In the genomic region with DNA sequence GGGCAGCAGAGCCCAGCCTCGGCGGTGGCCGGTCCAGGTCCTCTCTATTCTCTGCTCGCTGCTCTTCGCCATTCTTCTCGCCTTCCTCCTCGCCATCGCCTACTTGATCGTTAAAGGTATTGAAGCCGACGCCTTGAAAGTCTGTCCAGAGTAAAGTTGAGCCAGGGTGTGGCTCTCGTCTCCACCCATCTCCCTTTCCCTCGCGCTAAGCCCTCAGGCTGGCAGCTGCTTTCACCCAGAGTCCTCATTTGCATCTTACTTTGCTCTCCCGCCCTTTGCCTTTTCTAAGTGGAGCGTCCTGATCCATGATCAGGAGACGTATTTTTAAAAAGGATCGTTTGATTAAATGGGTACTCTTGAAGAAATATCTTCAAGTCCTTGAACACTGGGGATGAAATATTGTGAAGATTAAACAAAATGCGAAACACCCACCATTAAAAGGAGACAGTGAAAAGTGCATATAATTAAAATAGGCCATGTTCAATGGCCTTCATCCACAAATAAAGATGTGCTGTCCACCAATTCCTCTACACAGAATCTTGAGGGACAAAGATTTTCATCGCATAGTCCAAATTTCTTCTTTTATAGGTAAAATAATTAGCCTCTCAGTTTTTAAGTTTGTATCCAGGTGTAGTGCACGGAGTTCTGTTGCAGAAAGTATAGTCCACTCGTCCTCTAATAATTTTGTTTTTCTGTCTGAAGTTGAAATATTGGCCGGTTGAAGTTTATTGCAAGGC, we compare ENCODE assay signal across 1 cellular context.
TF ChIP-seq lines count a peak whose summit lies in the region.

No MANE protein-coding gene starts in this region.

TF ChIP-seq in K562, 482 proteins besides CTCF, POLR2A, EP300 and RAD21 (continues in another document):
- TF ChIP-seq, protein P1, sequence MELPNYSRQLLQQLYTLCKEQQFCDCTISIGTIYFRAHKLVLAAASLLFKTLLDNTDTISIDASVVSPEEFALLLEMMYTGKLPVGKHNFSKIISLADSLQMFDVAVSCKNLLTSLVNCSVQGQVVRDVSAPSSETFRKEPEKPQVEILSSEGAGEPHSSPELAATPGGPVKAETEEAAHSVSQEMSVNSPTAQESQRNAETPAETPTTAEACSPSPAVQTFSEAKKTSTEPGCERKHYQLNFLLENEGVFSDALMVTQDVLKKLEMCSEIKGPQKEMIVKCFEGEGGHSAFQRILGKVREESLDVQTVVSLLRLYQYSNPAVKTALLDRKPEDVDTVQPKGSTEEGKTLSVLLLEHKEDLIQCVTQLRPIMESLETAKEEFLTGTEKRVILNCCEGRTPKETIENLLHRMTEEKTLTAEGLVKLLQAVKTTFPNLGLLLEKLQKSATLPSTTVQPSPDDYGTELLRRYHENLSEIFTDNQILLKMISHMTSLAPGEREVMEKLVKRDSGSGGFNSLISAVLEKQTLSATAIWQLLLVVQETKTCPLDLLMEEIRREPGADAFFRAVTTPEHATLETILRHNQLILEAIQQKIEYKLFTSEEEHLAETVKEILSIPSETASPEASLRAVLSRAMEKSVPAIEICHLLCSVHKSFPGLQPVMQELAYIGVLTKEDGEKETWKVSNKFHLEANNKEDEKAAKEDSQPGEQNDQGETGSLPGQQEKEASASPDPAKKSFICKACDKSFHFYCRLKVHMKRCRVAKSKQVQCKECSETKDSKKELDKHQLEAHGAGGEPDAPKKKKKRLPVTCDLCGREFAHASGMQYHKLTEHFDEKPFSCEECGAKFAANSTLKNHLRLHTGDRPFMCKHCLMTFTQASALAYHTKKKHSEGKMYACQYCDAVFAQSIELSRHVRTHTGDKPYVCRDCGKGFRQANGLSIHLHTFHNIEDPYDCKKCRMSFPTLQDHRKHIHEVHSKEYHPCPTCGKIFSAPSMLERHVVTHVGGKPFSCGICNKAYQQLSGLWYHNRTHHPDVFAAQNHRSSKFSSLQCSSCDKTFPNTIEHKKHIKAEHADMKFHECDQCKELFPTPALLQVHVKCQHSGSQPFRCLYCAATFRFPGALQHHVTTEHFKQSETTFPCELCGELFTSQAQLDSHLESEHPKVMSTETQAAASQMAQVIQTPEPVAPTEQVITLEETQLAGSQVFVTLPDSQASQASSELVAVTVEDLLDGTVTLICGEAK (IDR thresholded peaks at IDR 0.05) = peak; percentile 23; the same call in 1 of the 2 replicates
- TF ChIP-seq, protein P1 (CRISPR knock-in tag; IDR thresholded peaks at IDR 0.05) = no peak
- no peak for TF ChIP-seq SRF (CRISPR knock-in tag; IDR thresholded peaks at IDR 0.05)
- 0 out of 2 replicates have a peak, but pooled peaks have one; percentile 57 for TF ChIP-seq DPF2 (IDR thresholded peaks at IDR 0.05)
- TF ChIP-seq PML (IDR thresholded peaks at IDR 0.05; ENCODE audit: low read length) = peak; percentile 53
- TF ChIP-seq, protein P2, sequence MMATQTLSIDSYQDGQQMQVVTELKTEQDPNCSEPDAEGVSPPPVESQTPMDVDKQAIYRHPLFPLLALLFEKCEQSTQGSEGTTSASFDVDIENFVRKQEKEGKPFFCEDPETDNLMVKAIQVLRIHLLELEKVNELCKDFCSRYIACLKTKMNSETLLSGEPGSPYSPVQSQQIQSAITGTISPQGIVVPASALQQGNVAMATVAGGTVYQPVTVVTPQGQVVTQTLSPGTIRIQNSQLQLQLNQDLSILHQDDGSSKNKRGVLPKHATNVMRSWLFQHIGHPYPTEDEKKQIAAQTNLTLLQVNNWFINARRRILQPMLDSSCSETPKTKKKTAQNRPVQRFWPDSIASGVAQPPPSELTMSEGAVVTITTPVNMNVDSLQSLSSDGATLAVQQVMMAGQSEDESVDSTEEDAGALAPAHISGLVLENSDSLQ (IDR thresholded peaks at IDR 0.05) = no peak
- peak; percentile 33 for TF ChIP-seq KDM5B (IDR thresholded peaks at IDR 0.05; ENCODE audit: insufficient replicate concordance, low read depth, low read length)
- TF ChIP-seq BRD9 (IDR thresholded peaks at IDR 0.05; ENCODE audit: low read depth, partially characterized antibody) = no peak
- TF ChIP-seq, protein P3, sequence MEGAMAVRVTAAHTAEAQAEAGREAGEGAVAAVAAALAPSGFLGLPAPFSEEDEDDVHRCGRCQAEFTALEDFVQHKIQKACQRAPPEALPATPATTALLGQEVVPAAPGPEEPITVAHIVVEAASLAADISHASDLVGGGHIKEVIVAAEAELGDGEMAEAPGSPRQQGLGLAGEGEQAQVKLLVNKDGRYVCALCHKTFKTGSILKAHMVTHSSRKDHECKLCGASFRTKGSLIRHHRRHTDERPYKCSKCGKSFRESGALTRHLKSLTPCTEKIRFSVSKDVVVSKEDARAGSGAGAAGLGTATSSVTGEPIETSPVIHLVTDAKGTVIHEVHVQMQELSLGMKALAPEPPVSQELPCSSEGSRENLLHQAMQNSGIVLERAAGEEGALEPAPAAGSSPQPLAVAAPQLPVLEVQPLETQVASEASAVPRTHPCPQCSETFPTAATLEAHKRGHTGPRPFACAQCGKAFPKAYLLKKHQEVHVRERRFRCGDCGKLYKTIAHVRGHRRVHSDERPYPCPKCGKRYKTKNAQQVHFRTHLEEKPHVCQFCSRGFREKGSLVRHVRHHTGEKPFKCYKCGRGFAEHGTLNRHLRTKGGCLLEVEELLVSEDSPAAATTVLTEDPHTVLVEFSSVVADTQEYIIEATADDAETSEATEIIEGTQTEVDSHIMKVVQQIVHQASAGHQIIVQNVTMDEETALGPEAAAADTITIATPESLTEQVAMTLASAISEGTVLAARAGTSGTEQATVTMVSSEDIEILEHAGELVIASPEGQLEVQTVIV (CRISPR knock-in tag; IDR thresholded peaks at IDR 0.05; ENCODE audit: borderline replicate concordance) = no peak
- TF ChIP-seq, protein P4, sequence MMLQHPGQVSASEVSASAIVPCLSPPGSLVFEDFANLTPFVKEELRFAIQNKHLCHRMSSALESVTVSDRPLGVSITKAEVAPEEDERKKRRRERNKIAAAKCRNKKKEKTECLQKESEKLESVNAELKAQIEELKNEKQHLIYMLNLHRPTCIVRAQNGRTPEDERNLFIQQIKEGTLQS (IDR thresholded peaks at IDR 0.05) = no peak
- TF ChIP-seq, protein P4 (CRISPR knock-in tag; conservative IDR thresholded peaks at IDR 0.05) = 0 out of 2 replicates have a peak, but pooled peaks have one; percentile 0
- 0 out of 2 replicates have a peak, but pooled peaks have one; percentile 22 for TF ChIP-seq ZNF263 (CRISPR knock-in tag; IDR thresholded peaks at IDR 0.05; ENCODE audit: borderline replicate concordance)
- no peak for TF ChIP-seq ETV6 (IDR thresholded peaks at IDR 0.05; ENCODE audit: borderline replicate concordance in 1 of 2, low read depth in 2 of 2, low read length in 1 of 2)
- TF ChIP-seq ETV6 (CRISPR knock-in tag; IDR thresholded peaks at IDR 0.05; ENCODE audit: borderline replicate concordance) = no peak
- TF ChIP-seq BRD4 (IDR thresholded peaks at IDR 0.05) = 0 out of 2 replicates have a peak, but pooled peaks have one; percentile 11
- TF ChIP-seq RBM15 (IDR thresholded peaks at IDR 0.05; ENCODE audit: insufficient read depth, low read length) = no peak
- TF ChIP-seq ATF1 (CRISPR knock-in tag; IDR thresholded peaks at IDR 0.05) = no peak
- no peak for TF ChIP-seq ATF1 (tag; IDR thresholded peaks at IDR 0.05)
- peak; percentile 54 for TF ChIP-seq RBBP5 (IDR thresholded peaks at IDR 0.05; ENCODE audit: borderline replicate concordance, insufficient read depth, low read length, poor library complexity, severe bottlenecking)
- TF ChIP-seq, protein P5, sequence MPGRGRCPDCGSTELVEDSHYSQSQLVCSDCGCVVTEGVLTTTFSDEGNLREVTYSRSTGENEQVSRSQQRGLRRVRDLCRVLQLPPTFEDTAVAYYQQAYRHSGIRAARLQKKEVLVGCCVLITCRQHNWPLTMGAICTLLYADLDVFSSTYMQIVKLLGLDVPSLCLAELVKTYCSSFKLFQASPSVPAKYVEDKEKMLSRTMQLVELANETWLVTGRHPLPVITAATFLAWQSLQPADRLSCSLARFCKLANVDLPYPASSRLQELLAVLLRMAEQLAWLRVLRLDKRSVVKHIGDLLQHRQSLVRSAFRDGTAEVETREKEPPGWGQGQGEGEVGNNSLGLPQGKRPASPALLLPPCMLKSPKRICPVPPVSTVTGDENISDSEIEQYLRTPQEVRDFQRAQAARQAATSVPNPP (IDR thresholded peaks at IDR 0.05; ENCODE audit: borderline replicate concordance, insufficient read depth, insufficient read length) = no peak
- TF ChIP-seq SMARCA5 (IDR thresholded peaks at IDR 0.05) = 0 out of 2 replicates have a peak, but pooled peaks have one; percentile 38
- no peak for TF ChIP-seq SIX5 (IDR thresholded peaks at IDR 0.05; ENCODE audit: borderline replicate concordance in 1 of 2, insufficient read depth in 1 of 2, low read depth in 1 of 2, low read length in 2 of 2)
- TF ChIP-seq PHB2 (IDR thresholded peaks at IDR 0.05; ENCODE audit: low read depth) = no peak
- TF ChIP-seq NR2F6 (CRISPR knock-in tag; IDR thresholded peaks at IDR 0.05) = no peak
- no peak for TF ChIP-seq ZNF586 (CRISPR knock-in tag; conservative IDR thresholded peaks at IDR 0.05)
- TF ChIP-seq ARID1B (IDR thresholded peaks at IDR 0.05) = peak; percentile 3; the same call in 1 of the 2 replicates
- TF ChIP-seq TBP (optimal IDR thresholded peaks at IDR 0.05; ENCODE audit: low read depth, low read length) = peak; percentile 95
- TF ChIP-seq, protein P6, sequence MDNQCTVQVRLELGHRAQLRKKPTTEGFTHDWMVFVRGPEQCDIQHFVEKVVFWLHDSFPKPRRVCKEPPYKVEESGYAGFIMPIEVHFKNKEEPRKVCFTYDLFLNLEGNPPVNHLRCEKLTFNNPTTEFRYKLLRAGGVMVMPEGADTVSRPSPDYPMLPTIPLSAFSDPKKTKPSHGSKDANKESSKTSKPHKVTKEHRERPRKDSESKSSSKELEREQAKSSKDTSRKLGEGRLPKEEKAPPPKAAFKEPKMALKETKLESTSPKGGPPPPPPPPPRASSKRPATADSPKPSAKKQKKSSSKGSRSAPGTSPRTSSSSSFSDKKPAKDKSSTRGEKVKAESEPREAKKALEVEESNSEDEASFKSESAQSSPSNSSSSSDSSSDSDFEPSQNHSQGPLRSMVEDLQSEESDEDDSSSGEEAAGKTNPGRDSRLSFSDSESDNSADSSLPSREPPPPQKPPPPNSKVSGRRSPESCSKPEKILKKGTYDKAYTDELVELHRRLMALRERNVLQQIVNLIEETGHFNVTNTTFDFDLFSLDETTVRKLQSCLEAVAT (IDR thresholded peaks at IDR 0.05) = peak in 1 of 2 experiments; percentile 12; a peak in 1 of 4 replicates
- TF ChIP-seq, protein P7, sequence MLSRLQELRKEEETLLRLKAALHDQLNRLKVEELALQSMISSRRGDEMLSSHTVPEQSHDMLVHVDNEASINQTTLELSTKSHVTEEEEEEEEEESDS (CRISPR knock-in tag; IDR thresholded peaks at IDR 0.05) = peak; percentile 13; the same call in 1 of the 2 replicates
- TF ChIP-seq MXI1 (IDR thresholded peaks at IDR 0.05; ENCODE audit: low read depth, low read length) = 0 out of 2 replicates have a peak, but pooled peaks have one; percentile 13
- peak; percentile 37; the same call in 1 of the 2 replicates for TF ChIP-seq NFRKB (IDR thresholded peaks at IDR 0.05; ENCODE audit: low read depth)
- TF ChIP-seq, protein P8, sequence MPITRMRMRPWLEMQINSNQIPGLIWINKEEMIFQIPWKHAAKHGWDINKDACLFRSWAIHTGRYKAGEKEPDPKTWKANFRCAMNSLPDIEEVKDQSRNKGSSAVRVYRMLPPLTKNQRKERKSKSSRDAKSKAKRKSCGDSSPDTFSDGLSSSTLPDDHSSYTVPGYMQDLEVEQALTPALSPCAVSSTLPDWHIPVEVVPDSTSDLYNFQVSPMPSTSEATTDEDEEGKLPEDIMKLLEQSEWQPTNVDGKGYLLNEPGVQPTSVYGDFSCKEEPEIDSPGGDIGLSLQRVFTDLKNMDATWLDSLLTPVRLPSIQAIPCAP (CRISPR knock-in tag; IDR thresholded peaks at IDR 0.05; ENCODE audit: borderline replicate concordance) = no peak
- TF ChIP-seq, protein P9, sequence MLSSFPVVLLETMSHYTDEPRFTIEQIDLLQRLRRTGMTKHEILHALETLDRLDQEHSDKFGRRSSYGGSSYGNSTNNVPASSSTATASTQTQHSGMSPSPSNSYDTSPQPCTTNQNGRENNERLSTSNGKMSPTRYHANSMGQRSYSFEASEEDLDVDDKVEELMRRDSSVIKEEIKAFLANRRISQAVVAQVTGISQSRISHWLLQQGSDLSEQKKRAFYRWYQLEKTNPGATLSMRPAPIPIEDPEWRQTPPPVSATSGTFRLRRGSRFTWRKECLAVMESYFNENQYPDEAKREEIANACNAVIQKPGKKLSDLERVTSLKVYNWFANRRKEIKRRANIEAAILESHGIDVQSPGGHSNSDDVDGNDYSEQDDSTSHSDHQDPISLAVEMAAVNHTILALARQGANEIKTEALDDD (IDR thresholded peaks at IDR 0.05) = no peak
- no peak for TF ChIP-seq CCAR2 (IDR thresholded peaks at IDR 0.05; ENCODE audit: low read depth, low read length)
- no peak; the same call in 1 of the 2 replicates for TF ChIP-seq ESRRA (IDR thresholded peaks at IDR 0.05; ENCODE audit: borderline replicate concordance, low read depth)
- TF ChIP-seq SOX6 (IDR thresholded peaks at IDR 0.05) = 0 out of 2 replicates have a peak, but pooled peaks have one; percentile 36
